In genomic region chr6:158283304-158284005, GRCh38 we compare ENCODE assay signal across 8 cellular contexts. TPM values are rescaled to one million over a fixed set of nuclear protein-coding genes. Genes with fewer than 3 reads are reported as not detected.
DNase-seq lines count a peak whose midpoint lies in the region; TF ChIP-seq lines count a peak whose summit lies in the region.

No MANE protein-coding gene starts in this region.

- H3K9me3 ChIP-seq in cardiac muscle cell (ENCODE audit: low read depth) (no peaks in the 10 kb centered on the region), tibial nerve (no peaks in the 10 kb centered on the region)

- no peak overlapping the region for H3K4me3 Mint-ChIP-seq in activated CD4-positive, alpha-beta T cell treated with anti-CD3 and anti-CD28 coated beads, Interleukin-2, amount 10 ng/mL, durations not matched to agents 7 days and 5 days

- TF ChIP-seq POLR2A in tibial nerve (IDR thresholded peaks at IDR 0.05): no peak

- POLR2A ChIA-PET in activated CD4-positive, alpha-beta T cell treated with anti-CD3 and anti-CD28 coated beads, Interleukin-2, amount 10 ng/mL, durations not matched to agents 7 days and 5 days (lab: Charles Lee): no interaction called here
- POLR2A ChIA-PET in HEK293T (lab: Yijun Ruan, JAX): no interaction called here

- no peak for TF ChIP-seq CTCF in cardiac muscle cell (IDR thresholded peaks at IDR 0.05; ENCODE audit: low read depth, low read length)
- no peak for TF ChIP-seq CTCF in tibial nerve (IDR thresholded peaks at IDR 0.05)

- H3K4me1 ChIP-seq in cardiac muscle cell (ENCODE audit: low read depth) (peaks cover 14% of the 10 kb centered on the region), tibial nerve (peaks cover 0 to 34% (median 7%) of the 10 kb centered on the region in 4 donors)

- peaks cover 10% of the 10 kb centered on the region for H3K36me3 Mint-ChIP-seq in activated CD4-positive, alpha-beta T cell treated with anti-CD3 and anti-CD28 coated beads, Interleukin-2, amount 10 ng/mL, durations not matched to agents 7 days and 5 days (ENCODE audit: low read depth)

- peaks cover 42% of the 10 kb centered on the region for H3K4me1 Mint-ChIP-seq in activated CD4-positive, alpha-beta T cell treated with anti-CD3 and anti-CD28 coated beads, Interleukin-2, amount 10 ng/mL, durations not matched to agents 7 days and 5 days

- H3K27me3 Mint-ChIP-seq in activated CD4-positive, alpha-beta T cell treated with anti-CD3 and anti-CD28 coated beads, Interleukin-2, amount 10 ng/mL, durations not matched to agents 7 days and 5 days: no peaks in the 10 kb centered on the region

- CTCF ChIA-PET in activated CD4-positive, alpha-beta T cell treated with anti-CD3 and anti-CD28 coated beads, Interleukin-2, amount 10 ng/mL, durations not matched to agents 7 days and 5 days (lab: Charles Lee): interaction anchor here (1.5 kb wide), 1 partner anchor 12 kb away, joined by 3 read pairs; no protein-coding TSS in a partner anchor
- CTCF ChIA-PET in HEK293T (lab: Yijun Ruan, JAX): no interaction called here

- H3K27ac Mint-ChIP-seq in activated CD4-positive, alpha-beta T cell treated with anti-CD3 and anti-CD28 coated beads, Interleukin-2, amount 10 ng/mL, durations not matched to agents 7 days and 5 days: peak overlapping the region; percentile 51

- H3K9me3 Mint-ChIP-seq in activated CD4-positive, alpha-beta T cell treated with anti-CD3 and anti-CD28 coated beads, Interleukin-2, amount 10 ng/mL, durations not matched to agents 7 days and 5 days: no peaks in the 10 kb centered on the region

- H3K27ac ChIP-seq in cardiac muscle cell (peak overlapping the region; percentile 82), substantia nigra (ENCODE audit: low read depth, low read length, poor library complexity, severe bottlenecking) (peak overlapping the region; percentile 82), tibial nerve (peak overlapping the region in 2 of 4 donors; percentile 39 to 54)

- peak; percentile 25 for DNase-seq in activated CD4-positive, alpha-beta T cell treated with anti-CD3 and anti-CD28 coated beads, Interleukin-2, amount 10 ng/mL, durations not matched to agents 7 days and 5 days
- no peak for DNase-seq in activated CD4-positive, alpha-beta T cell treated with anti-CD3 and anti-CD28 coated beads for 4 hours
- DNase-seq in T-helper 9 cell (peak; percentile 17), cardiac muscle cell (ENCODE audit: low read depth in 1 of 2, low spot score in 1 of 2) (peak; percentile 28 to 71), substantia nigra (lab: John Stamatoyannopoulos, UW) (no peak), HEK293T (ENCODE audit: extremely low spot score) (no peak), tibial nerve (ENCODE audit: low spot score in 2 of 2) (no peak), amniotic stem cell (lab: John Stamatoyannopoulos, UW) (no peak)

- WGBS in tibial nerve, 2 donors: 74 to 77% methylated on average over 4 of the region's 4 CpGs

- H3K4me3 ChIP-seq in cardiac muscle cell (no peak overlapping the region), tibial nerve (no peak overlapping the region)

- H3K27me3 ChIP-seq in cardiac muscle cell: no peaks in the 10 kb centered on the region
- no peaks in the 10 kb centered on the region for H3K27me3 ChIP-seq in tibial nerve

- H3K36me3 ChIP-seq in cardiac muscle cell (no peaks in the 10 kb centered on the region), tibial nerve (no peaks in the 10 kb centered on the region)

- no peak for TF ChIP-seq EP300 in tibial nerve (IDR thresholded peaks at IDR 0.05)

TF ChIP-seq in HEK293T, 16 proteins besides CTCF, POLR2A, EP300 and RAD21:
- TF ChIP-seq CTBP1 (IDR thresholded peaks at IDR 0.05; ENCODE audit: borderline replicate concordance): no peak
- no peak for TF ChIP-seq ARNT (IDR thresholded peaks at IDR 0.05)
- no peak for TF ChIP-seq FOXM1 (IDR thresholded peaks at IDR 0.05; ENCODE audit: borderline replicate concordance)
- TF ChIP-seq L3MBTL2 (conservative IDR thresholded peaks at IDR 0.05): no peak
- TF ChIP-seq SP1 (IDR thresholded peaks at IDR 0.05): no peak
- no peak for TF ChIP-seq TARDBP (IDR thresholded peaks at IDR 0.05)

RNA-seq across cellular contexts. Expression of gene TULP4, which starts 28.8 kb away (rescaled TPM):
- total RNA-seq in activated CD4-positive, alpha-beta T cell treated with anti-CD3 and anti-CD28 coated beads, Interleukin-2, amount 10 ng/mL, durations not matched to agents 7 days and 5 days: 10 to 100 TPM; 35.0 to 36.3 TPM
- total RNA-seq in cardiac muscle cell: 92.8 and 118 TPM in 2 replicates
- 20.0 and 24.4 TPM in 2 replicates for polyA plus RNA-seq in cardiac muscle cell
- total RNA-seq in tibial nerve: 100 to 1,000 TPM in 2 of 4 donors, 10 to 100 TPM in 2; 91.2 to 109 (median 101) TPM

Comparison
In these comparisons a context has a peak if more than half of its experiments do, and no peak if none do; other contexts are left out.
1. DNase-seq: peak in activated CD4-positive, alpha-beta T cell treated with anti-CD3 and anti-CD28 coated beads, Interleukin-2, amount 10 ng/mL, durations not matched to agents 7 days and 5 days (single experiment), T-helper 9 cell (single experiment) and cardiac muscle cell (2 of 2); none in activated CD4-positive, alpha-beta T cell treated with anti-CD3 and anti-CD28 coated beads for 4 hours (0 of 2), substantia nigra (0 of 49), HEK293T (single experiment), tibial nerve (0 of 2) and amniotic stem cell (single experiment).